8 cellular contexts compared by ENCODE assay signal in the genomic region with DNA sequence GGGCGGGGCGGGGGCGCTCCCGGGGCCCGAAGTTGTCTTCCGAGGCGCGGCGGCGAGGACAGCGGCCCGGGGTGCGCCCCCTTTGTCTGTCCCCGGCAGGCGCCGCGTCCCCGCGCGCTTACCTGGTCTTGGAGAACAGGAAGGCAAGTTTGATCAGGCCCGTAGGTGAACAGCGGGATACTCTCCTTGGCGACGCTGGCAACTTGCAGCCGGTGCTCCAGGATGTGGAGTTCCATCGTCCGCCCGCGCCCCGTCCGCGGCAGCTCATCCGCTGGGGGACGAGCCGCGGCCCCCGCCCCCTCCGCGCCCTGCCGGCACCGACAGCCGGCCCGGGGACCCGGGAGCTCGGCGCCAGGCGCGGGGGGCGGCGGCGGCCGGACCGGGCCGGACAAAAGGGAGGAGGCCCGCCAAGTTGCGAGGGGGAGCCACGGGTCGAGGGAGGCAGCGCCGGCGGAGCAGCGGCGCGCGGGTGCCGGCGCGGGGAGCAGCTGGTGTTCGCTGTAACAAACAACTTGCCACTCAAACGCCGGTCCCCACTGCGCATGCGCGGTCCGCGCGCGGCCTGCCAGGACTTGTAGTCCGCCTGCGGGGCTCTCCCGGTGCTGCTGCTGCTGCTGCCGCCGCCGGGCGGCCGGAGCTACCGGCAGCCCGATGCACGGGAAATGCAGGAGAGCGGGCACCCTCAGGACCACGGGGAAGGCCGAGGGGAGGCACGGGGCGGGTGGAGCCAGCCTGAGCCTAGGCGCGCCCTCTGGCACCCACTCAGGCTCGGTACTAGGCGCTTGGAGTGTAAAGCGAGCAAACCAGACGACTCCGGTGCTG. TPM values are rescaled to one million over a fixed set of nuclear protein-coding genes. Genes with fewer than 3 reads are reported as not detected.
DNase-seq lines count a peak whose midpoint lies in the region; ATAC-seq and TF ChIP-seq lines count a peak whose summit lies in the region.

No MANE protein-coding gene starts in this region.

- intact Hi-C loops in esophagus squamous epithelium (cut with DNase I): no loop called here

- peak overlapping the region; percentile 73 to 87 (median 80) for H3K27ac ChIP-seq in esophagus squamous epithelium

- TF ChIP-seq POLR2A in esophagus squamous epithelium (IDR thresholded peaks at IDR 0.05): peak in 1 of 4 donors; percentile 46

- no peaks in the 10 kb centered on the region for H3K9me3 ChIP-seq in esophagus squamous epithelium

- TF ChIP-seq RAD21 in Ishikawa (IDR thresholded peaks at IDR 0.05; ENCODE audit: low read depth): 0 out of 2 replicates have a peak, but pooled peaks have one; percentile 9

- DNase-seq in DMS53 (lab: John Stamatoyannopoulos, UW) (peak; percentile 98), OCI-M2 (lab: John Stamatoyannopoulos, UW; ENCODE audit: unreplicated experiment) (peak; percentile 26), esophagus squamous epithelium (lab: John Stamatoyannopoulos, UW) (peak; percentile 92), myocyte (ENCODE audit: low read depth) (peak; percentile 99)
- peak; percentile 98 to 99 for DNase-seq in activated T-cell treated with anti-CD3 and anti-CD28 coated beads, Interleukin-2, amount 50 U/mL, for 48 hours
- DNase-seq in stimulated activated CD8-positive, alpha-beta memory T cell treated with anti-CD3 and anti-CD28 coated beads, Interleukin-7, amount 100 ng/mL, for 4 hours (ENCODE audit: low read depth in 2 of 2): peak; percentile 96 to 97

- ATAC-seq in GM21576 (IDR thresholded peaks at IDR 0.05; ENCODE audit: unreplicated experiment): peak; percentile 83

- H3K36me3 ChIP-seq in esophagus squamous epithelium: no peaks in the 10 kb centered on the region

- peak overlapping the region; percentile 56 to 83 (median 70) for H3K4me3 ChIP-seq in esophagus squamous epithelium

- TF ChIP-seq CTCF in esophagus squamous epithelium (IDR thresholded peaks at IDR 0.05): peak; percentile 11 to 57 (median 46)

- H3K4me1 ChIP-seq in esophagus squamous epithelium: peaks cover 4 to 29% (median 22%) of the 10 kb centered on the region in 3 donors

- no peaks in the 10 kb centered on the region for H3K27me3 ChIP-seq in esophagus squamous epithelium

- no peak for TF ChIP-seq EP300 in Ishikawa (IDR thresholded peaks at IDR 0.05; ENCODE audit: borderline replicate concordance)

- 2% methylated on average over 12 of the region's 101 CpGs; no CpG with 5 or more reads in 1 of the 2 donors for WGBS in esophagus squamous epithelium, 2 donors

TF ChIP-seq in Ishikawa, 13 proteins besides CTCF, POLR2A, EP300 and RAD21:
- TF ChIP-seq, protein P1, sequence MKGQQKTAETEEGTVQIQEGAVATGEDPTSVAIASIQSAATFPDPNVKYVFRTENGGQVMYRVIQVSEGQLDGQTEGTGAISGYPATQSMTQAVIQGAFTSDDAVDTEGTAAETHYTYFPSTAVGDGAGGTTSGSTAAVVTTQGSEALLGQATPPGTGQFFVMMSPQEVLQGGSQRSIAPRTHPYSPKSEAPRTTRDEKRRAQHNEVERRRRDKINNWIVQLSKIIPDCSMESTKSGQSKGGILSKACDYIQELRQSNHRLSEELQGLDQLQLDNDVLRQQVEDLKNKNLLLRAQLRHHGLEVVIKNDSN (IDR thresholded peaks at IDR 0.05): no peak
- TF ChIP-seq TAF1 (IDR thresholded peaks at IDR 0.05; ENCODE audit: low read depth): peak; percentile 32; the same call in 1 of the 2 replicates
- no peak for TF ChIP-seq TCF12 (IDR thresholded peaks at IDR 0.05; ENCODE audit: low read depth)

RNA-seq across cellular contexts. Expression of gene SPDYE3, which starts 35.6 kb away (rescaled TPM):
- total RNA-seq in esophagus squamous epithelium: not detected
- total RNA-seq in myocyte: not detected in 2 replicates
- polyA plus RNA-seq in myocyte (2012): 5.0 TPM

RNA-seq across cellular contexts. Expression of gene PVRIG, which starts 52.2 kb away (rescaled TPM):
- under 1 TPM; 0.26 to 0.99 (median 0.67) TPM for total RNA-seq in esophagus squamous epithelium
- not detected in 2 replicates for total RNA-seq in myocyte
- 1.7 TPM for polyA plus RNA-seq in myocyte (2012)

Comparison
In these comparisons a context has a peak if more than half of its experiments do, and no peak if none do; other contexts are left out.
1. Peak in every context shown above with its lines: DNase-seq, ATAC-seq, H3K4me3 ChIP-seq and H3K27ac ChIP-seq.
2. DNase-seq: peak in every context shown above with its lines; median percentile 99 in myocyte; 98 in activated T-cell treated with anti-CD3 and anti-CD28 coated beads, Interleukin-2, amount 50 U/mL, for 48 hours; 98 in DMS53; 96 in stimulated activated CD8-positive, alpha-beta memory T cell treated with anti-CD3 and anti-CD28 coated beads, Interleukin-7, amount 100 ng/mL, for 4 hours; 92 in esophagus squamous epithelium; 26 in OCI-M2.